Comparison of ENCODE assay signal across 1 cellular context in genomic region chr12:69241444-69242092, GRCh38.
TF ChIP-seq lines count a peak whose summit lies in the region.

No MANE protein-coding gene starts in this region.

TF ChIP-seq in IMR-90, 13 proteins besides CTCF, POLR2A, EP300 and RAD21 (continued from another document):
- TF ChIP-seq, protein P1, sequence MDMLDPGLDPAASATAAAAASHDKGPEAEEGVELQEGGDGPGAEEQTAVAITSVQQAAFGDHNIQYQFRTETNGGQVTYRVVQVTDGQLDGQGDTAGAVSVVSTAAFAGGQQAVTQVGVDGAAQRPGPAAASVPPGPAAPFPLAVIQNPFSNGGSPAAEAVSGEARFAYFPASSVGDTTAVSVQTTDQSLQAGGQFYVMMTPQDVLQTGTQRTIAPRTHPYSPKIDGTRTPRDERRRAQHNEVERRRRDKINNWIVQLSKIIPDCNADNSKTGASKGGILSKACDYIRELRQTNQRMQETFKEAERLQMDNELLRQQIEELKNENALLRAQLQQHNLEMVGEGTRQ (IDR thresholded peaks at IDR 0.05; ENCODE audit: low read depth, low read length): no peak
TF ChIP-seq in IMR-90: peak in this region for 1.
